In the genomic region with DNA sequence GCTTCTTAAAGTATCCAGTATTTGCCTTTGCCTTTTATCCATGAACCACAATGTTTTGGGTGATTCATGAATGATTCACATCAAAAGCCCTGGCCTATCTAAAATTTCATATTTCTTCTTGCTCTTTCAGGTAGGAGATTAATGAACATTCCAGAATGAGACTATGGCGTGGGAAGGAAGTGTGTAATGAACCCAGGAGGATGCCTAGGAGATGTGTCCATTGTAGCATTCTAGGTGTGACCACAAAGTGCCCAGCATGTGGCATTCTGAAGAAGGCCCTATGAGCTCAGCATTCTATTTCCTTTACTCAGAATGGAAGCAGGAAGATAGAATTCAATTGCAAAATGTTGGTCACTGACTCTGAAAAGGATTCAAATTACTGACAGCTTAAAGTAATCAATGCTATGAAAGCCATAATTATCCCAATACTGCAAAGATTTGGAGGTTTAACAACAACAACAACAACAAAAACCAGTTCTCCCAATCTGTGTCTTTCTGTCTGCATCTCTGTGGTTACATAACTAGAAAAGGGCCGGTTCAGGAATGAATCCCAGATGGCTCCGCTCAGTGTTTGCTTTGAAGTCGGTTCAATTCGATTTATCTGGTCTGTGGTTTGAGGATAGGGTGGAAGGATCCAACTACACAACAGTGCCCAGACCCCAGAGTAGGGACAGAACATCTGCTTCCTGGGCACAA, we compare ENCODE assay signal across 10 cellular contexts.
DNase-seq lines count a peak whose midpoint lies in the region; ATAC-seq and TF ChIP-seq lines count a peak whose summit lies in the region.
"Had no signal": no experiment of that assay in that cellular context is flagged by ENCODE, and none has a peak within 500 bp of the region (broad histone marks: within the 10 kb centered on the region; RNA-seq: fewer than 3 reads in every experiment).

No MANE protein-coding gene starts in this region.

- TF ChIP-seq CTCF in RWPE2 (IDR thresholded peaks at IDR 0.05; ENCODE audit: poor library complexity, severe bottlenecking) = no peak
- TF ChIP-seq CTCF in fibroblast of lung (conservative IDR thresholded peaks at IDR 0.05 in 1 of 2, IDR thresholded peaks at IDR 0.05 in 1 of 2; ENCODE audit: low read depth in 1 of 2, low read length in 2 of 2) = no peak
- TF ChIP-seq CTCF in BE2C (IDR thresholded peaks at IDR 0.05; ENCODE audit: low read depth, low read length) = no peak

- peak overlapping the region; percentile 9 for H3K4me2 ChIP-seq in fibroblast of lung (ENCODE audit: extremely low read depth, insufficient read depth, low read length)

- H2AFZ ChIP-seq in fibroblast of lung (ENCODE audit: low read length) = no peak overlapping the region

- ATAC-seq in RWPE2 (ENCODE audit: low read depth) (peak; percentile 99), GM21447 (IDR thresholded peaks at IDR 0.05; ENCODE audit: unreplicated experiment) (no peak), GM18502 (IDR thresholded peaks at IDR 0.05; ENCODE audit: poor library complexity, unreplicated experiment) (no peak)

- no peaks in the 10 kb centered on the region for H3K9me3 ChIP-seq in RWPE2 (ENCODE audit: severe bottlenecking)
- H3K9me3 ChIP-seq in fibroblast of lung (ENCODE audit: control insufficient read depth, insufficient read depth, low read depth, low read length) = no peaks in the 10 kb centered on the region
- H3K9me3 ChIP-seq in BE2C = no peaks in the 10 kb centered on the region

- peak overlapping the region; percentile 88 for H3K27ac ChIP-seq in RWPE2 (ENCODE audit: poor library complexity, severe bottlenecking)
- peak overlapping the region; percentile 39 for H3K27ac ChIP-seq in fibroblast of lung (ENCODE audit: insufficient read depth, low read length)
- H3K27ac ChIP-seq: C4-2B had no signal

- H3K9ac ChIP-seq in fibroblast of lung (ENCODE audit: insufficient read depth, low read length) = no peak overlapping the region

- H3K27me3 ChIP-seq in RWPE2 (ENCODE audit: insufficient read depth, poor library complexity, severe bottlenecking) (no peaks in the 10 kb centered on the region), fibroblast of lung (ENCODE audit: control insufficient read depth, insufficient read depth, low read length) (no peaks in the 10 kb centered on the region), BE2C (peaks cover 49% of the 10 kb centered on the region)

- H4K20me1 ChIP-seq in fibroblast of lung (ENCODE audit: control insufficient read depth, extremely low read depth, insufficient read depth, low read length) = no peaks in the 10 kb centered on the region

- DNase-seq in ACHN = peak; percentile 72
- peak; percentile 94 for DNase-seq in HCEC 1CT
- no peak for DNase-seq in RWPE2 (ENCODE audit: low spot score)
- DNase-seq in fibroblast of lung (ENCODE audit: low read depth in 2 of 2) = peak; percentile 68 to 100
- no peak for DNase-seq in NCI-H82 treated with DMSO at 0.1 percent for 48 hours (lab: John Stamatoyannopoulos, UW; ENCODE audit: unreplicated experiment)
- no peak for DNase-seq in BE2C
- DNase-seq: activated CD4-positive, CD25-positive, alpha-beta regulatory T cell had no signal

- in situ Hi-C loops in ACHN (cut with HindIII; ENCODE audit: low pct_ligation_motif_present, low pct_unique_long_range_greater_than_20kb, low sequenced_read_pairs) = no loop called here

- H3K79me2 ChIP-seq in fibroblast of lung (ENCODE audit: control insufficient read depth, insufficient read depth, low read length) = no peaks in the 10 kb centered on the region

- H3K4me1 ChIP-seq in RWPE2 (ENCODE audit: insufficient read depth, poor library complexity, severe bottlenecking) = peaks cover 13% of the 10 kb centered on the region
- peaks cover 10% of the 10 kb centered on the region for H3K4me1 ChIP-seq in fibroblast of lung (ENCODE audit: control insufficient read depth, extremely low read depth, insufficient read depth, low read length)
- H3K4me1 ChIP-seq in BE2C = no peaks in the 10 kb centered on the region

- H3K36me3 ChIP-seq in RWPE2 (ENCODE audit: low read depth) (no peaks in the 10 kb centered on the region), fibroblast of lung (ENCODE audit: control insufficient read depth, insufficient read depth, low read length) (no peaks in the 10 kb centered on the region), BE2C (no peaks in the 10 kb centered on the region)

- H3K4me3 ChIP-seq in RWPE2 (ENCODE audit: severe bottlenecking) (no peak overlapping the region), fibroblast of lung (replicated peaks in 1 of 4; ENCODE audit: control extremely low read depth in 1 of 4, insufficient read depth in 1 of 4, low read depth in 3 of 4, low read length in 4 of 4) (no peak overlapping the region), BE2C (ENCODE audit: low read depth, low read length) (no peak overlapping the region)

Comparison
In these comparisons a context has a peak if more than half of its experiments do, and no peak if none do; other contexts are left out.
1. DNase-seq: peak in ACHN (single experiment), HCEC 1CT (single experiment) and fibroblast of lung (2 of 2); none in RWPE2 (single experiment), NCI-H82 treated with DMSO at 0.1 percent for 48 hours (single experiment) and BE2C (single experiment).